8 cellular contexts compared by ENCODE assay signal in the genomic region with DNA sequence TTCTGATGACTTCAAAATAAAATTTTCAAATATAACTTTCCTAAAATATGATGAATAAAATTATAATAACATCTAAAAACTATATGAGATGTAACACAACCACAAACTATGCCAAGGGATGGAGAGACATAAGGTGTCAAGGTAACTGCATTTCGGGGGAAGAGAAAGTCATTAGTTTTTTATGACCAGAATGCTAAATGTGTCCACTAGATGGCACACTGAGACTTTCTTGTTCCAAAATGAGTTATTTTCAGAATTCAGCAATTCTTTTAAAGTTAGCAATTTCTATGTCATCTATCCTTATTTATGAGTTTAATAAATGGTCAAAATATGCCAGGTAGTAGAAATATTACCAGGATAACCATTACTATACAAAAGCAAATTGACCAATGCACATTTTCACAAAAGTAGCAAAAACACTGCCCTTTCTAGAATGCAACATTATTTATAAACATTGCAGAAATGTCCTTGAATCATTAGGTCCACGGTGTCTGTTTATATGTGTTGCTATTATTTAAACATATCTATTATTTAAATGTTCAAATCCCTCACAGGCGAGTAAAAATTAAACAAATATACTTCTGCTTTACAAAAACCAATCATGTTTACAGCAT.
DNase-seq lines count a peak whose midpoint lies in the region; ATAC-seq and TF ChIP-seq lines count a peak whose summit lies in the region.

No MANE protein-coding gene starts in this region.

- H2AFZ ChIP-seq in SU-DHL-6 (ENCODE audit: low read depth, low read length, severe bottlenecking): no peak overlapping the region

- H3K27me3 ChIP-seq in HL-60 (ENCODE audit: insufficient read depth, poor library complexity, severe bottlenecking) (no peaks in the 10 kb centered on the region), SU-DHL-6 (ENCODE audit: low read length) (no peaks in the 10 kb centered on the region), gastrocnemius medialis (no peaks in the 10 kb centered on the region)

- in situ Hi-C loops in gastrocnemius medialis (cut with MboI; ENCODE audit: low sequenced_read_pairs in 4 of 4): loop anchor here (25.0 kb wide), 2 partner anchors 153 to 578 kb away; no protein-coding TSS in a partner anchor

- no peaks in the 10 kb centered on the region for H3K9me2 ChIP-seq in SU-DHL-6 (replicated peaks; ENCODE audit: insufficient read depth, low read length)

- no peaks in the 10 kb centered on the region for H3K4me1 ChIP-seq in gastrocnemius medialis

- no peak for ATAC-seq in gastrocnemius medialis
- ATAC-seq in GM18867 (IDR thresholded peaks at IDR 0.05; ENCODE audit: unreplicated experiment): no peak

- TF ChIP-seq CTCF in HL-60 (IDR thresholded peaks at IDR 0.05; ENCODE audit: insufficient read depth, low read length): peak; percentile 25
- peak; percentile 27 for TF ChIP-seq CTCF in SU-DHL-6 (IDR thresholded peaks at IDR 0.05; ENCODE audit: insufficient read depth, low read length, poor library complexity, severe bottlenecking)
- TF ChIP-seq CTCF in gastrocnemius medialis (IDR thresholded peaks at IDR 0.05 in 4 of 5, conservative IDR thresholded peaks at IDR 0.05 in 1 of 5): peak; percentile 54 to 73 (median 60)

- intact Hi-C loops in gastrocnemius medialis (cut with DNase I; ENCODE audit: low total_unique reads): loop anchor here (2.0 kb wide), 2 partner anchors 154 to 582 kb away; no protein-coding TSS in a partner anchor

- H3K4me3 ChIP-seq in HL-60 (replicated peaks; ENCODE audit: insufficient read depth, low read length): no peak overlapping the region
- H3K4me3 ChIP-seq in SU-DHL-6 (ENCODE audit: insufficient read depth, low read length, poor library complexity, severe bottlenecking): no peak overlapping the region
- no peak overlapping the region for H3K4me3 ChIP-seq in gastrocnemius medialis

- no peaks in the 10 kb centered on the region for H3K9me3 ChIP-seq in SU-DHL-6 (ENCODE audit: insufficient read depth, low read length)
- H3K9me3 ChIP-seq in gastrocnemius medialis: no peaks in the 10 kb centered on the region

- H3F3A ChIP-seq in SU-DHL-6 (ENCODE audit: insufficient read depth): no peaks in the 10 kb centered on the region

- DNase-seq in NCI-H2171 treated with DMSO at 0.1 percent for 48 hours (lab: John Stamatoyannopoulos, UW) (peak; percentile 13), NCI-H2171 (lab: John Stamatoyannopoulos, UW) (no peak), HL-60 (ENCODE audit: low read depth in 1 of 2, low spot score in 1 of 2) (peak; percentile 7 to 20), foreskin melanocyte (peak; percentile 24), gastrocnemius medialis (no peak), HPDE6-E6E7 (ENCODE audit: extremely low spot score) (no peak)

- no peaks in the 10 kb centered on the region for H4K20me1 ChIP-seq in SU-DHL-6 (ENCODE audit: low read depth, low read length)

- no peak overlapping the region for H3K9ac ChIP-seq in SU-DHL-6 (ENCODE audit: low read length)

- H3K4me2 ChIP-seq in SU-DHL-6 (ENCODE audit: low read depth, low read length, poor library complexity, severe bottlenecking): no peak overlapping the region

- TF ChIP-seq POLR2A in gastrocnemius medialis (IDR thresholded peaks at IDR 0.05): no peak

- no peaks in the 10 kb centered on the region for H3K79me2 ChIP-seq in SU-DHL-6 (ENCODE audit: insufficient read depth, low read length)

- no peak overlapping the region for H3K27ac ChIP-seq in HL-60 (replicated peaks)
- no peak overlapping the region for H3K27ac ChIP-seq in SU-DHL-6 (ENCODE audit: low read depth, low read length)
- no peak overlapping the region for H3K27ac ChIP-seq in gastrocnemius medialis

- H3K36me3 ChIP-seq in SU-DHL-6 (ENCODE audit: low read length) (no peaks in the 10 kb centered on the region), gastrocnemius medialis (no peaks in the 10 kb centered on the region)

Comparison
In these comparisons a context has a peak if more than half of its experiments do, and no peak if none do; other contexts are left out.
1. DNase-seq: peak in NCI-H2171 treated with DMSO at 0.1 percent for 48 hours (single experiment), HL-60 (2 of 2) and foreskin melanocyte (single experiment); none in NCI-H2171 (single experiment), gastrocnemius medialis (0 of 2) and HPDE6-E6E7 (single experiment).
2. Peak in every context shown above with its lines, with median percentiles within 50 percentile points of each other: CTCF ChIP-seq.